Comparison of ENCODE assay signal across 18 cellular contexts in the genomic region with DNA sequence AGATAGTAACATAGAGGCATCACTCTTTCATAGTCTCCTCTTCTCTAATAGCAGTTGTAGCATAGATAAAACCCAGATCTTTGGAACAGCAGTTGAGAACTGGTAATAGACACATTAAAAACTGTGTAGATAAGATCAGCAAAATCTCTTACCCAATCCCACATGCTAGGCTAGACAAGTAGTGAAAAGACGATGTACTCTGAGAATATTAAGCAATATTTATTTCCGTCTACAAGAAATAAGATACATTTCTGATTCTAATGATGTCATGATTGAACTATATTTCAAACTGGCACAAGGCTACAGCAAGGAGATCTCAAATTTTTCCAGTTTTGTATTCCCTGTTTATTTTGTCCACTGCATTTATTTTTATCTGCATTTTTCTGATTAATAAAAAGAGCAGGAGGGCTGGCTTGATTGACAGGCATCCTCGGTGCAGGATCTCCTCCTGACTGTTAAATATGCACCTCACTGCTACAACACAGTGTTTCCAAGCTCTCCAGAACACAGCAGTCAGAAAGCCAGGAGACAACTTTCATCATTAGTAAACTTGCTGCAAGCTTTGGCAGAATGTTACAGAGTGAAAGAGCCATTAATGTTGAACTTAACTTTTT.
"Had no signal": no experiment of that assay in that cellular context is flagged by ENCODE, and none has a peak within 500 bp of the region (broad histone marks: within the 10 kb centered on the region; RNA-seq: fewer than 3 reads in every experiment).

No MANE protein-coding gene starts in this region.

- H3K4me1 Mint-ChIP-seq: activated CD4-positive, alpha-beta memory T cell treated with anti-CD3 and anti-CD28 coated beads, Interleukin-2, amount 10 ng/mL, durations not matched to agents 7 days and 5 days; activated naive CD8-positive, alpha-beta T cell treated with anti-CD3 and anti-CD28 coated beads for 36 hours; mesothelial cell of epicardium had no signal

- ATAC-seq: activated T-cell treated with anti-CD3 and anti-CD28 coated beads, Interleukin-2, amount 50 U/mL, for 72 hours; psoas muscle; sciatic nerve had no signal

- H3K36me3 ChIP-seq: ascending aorta, cardiac muscle cell had no signal

- DNase-seq: activated CD4-positive, alpha-beta memory T cell treated with anti-CD3 and anti-CD28 coated beads, Interleukin-2, amount 10 ng/mL, durations not matched to agents 7 days and 5 days; activated CD8-positive, alpha-beta memory T cell treated with anti-CD3 and anti-CD28 coated beads, Interleukin-2, amount 50 U/mL, for 4 hours; activated gamma-delta T cell treated with Interleukin-2 at 50 U/mL for 16 hours; activated naive CD8-positive, alpha-beta T cell treated with anti-CD3 and anti-CD28 coated beads for 36 hours; activated T-cell treated with anti-CD3 and anti-CD28 coated beads, Interleukin-2, amount 50 U/mL, for 72 hours; kidney glomerular epithelial cell; psoas muscle; stimulated activated CD4-positive, alpha-beta T cell treated with anti-CD3 and anti-CD28 coated beads, Interleukin-2, amount 100 ng/mL, for 24 hours; stimulated activated naive CD4-positive, alpha-beta T cell; substantia nigra; T1000 had no signal

- H3K27ac ChIP-seq: ascending aorta, cardiac muscle cell, hepatocyte, psoas muscle, VCaP had no signal

- H3K9me3 ChIP-seq: ascending aorta, psoas muscle had no signal

- H3K27me3 Mint-ChIP-seq: activated CD4-positive, alpha-beta memory T cell treated with anti-CD3 and anti-CD28 coated beads, Interleukin-2, amount 10 ng/mL, durations not matched to agents 7 days and 5 days; activated naive CD8-positive, alpha-beta T cell treated with anti-CD3 and anti-CD28 coated beads for 36 hours; type B pancreatic cell had no signal

- H3K4me3 Mint-ChIP-seq: activated CD4-positive, alpha-beta memory T cell treated with anti-CD3 and anti-CD28 coated beads, Interleukin-2, amount 10 ng/mL, durations not matched to agents 7 days and 5 days; activated naive CD8-positive, alpha-beta T cell treated with anti-CD3 and anti-CD28 coated beads for 36 hours; activated T-cell treated with anti-CD3 and anti-CD28 coated beads, Interleukin-2, amount 50 U/mL, for 72 hours; mesothelial cell of epicardium; type B pancreatic cell had no signal

- H3K27ac Mint-ChIP-seq: activated CD4-positive, alpha-beta memory T cell treated with anti-CD3 and anti-CD28 coated beads, Interleukin-2, amount 10 ng/mL, durations not matched to agents 7 days and 5 days; activated naive CD8-positive, alpha-beta T cell treated with anti-CD3 and anti-CD28 coated beads for 36 hours; activated T-cell treated with anti-CD3 and anti-CD28 coated beads, Interleukin-2, amount 50 U/mL, for 72 hours; mesothelial cell of epicardium; type B pancreatic cell had no signal

- H3K27me3 ChIP-seq: ascending aorta, cardiac muscle cell, hepatocyte had no signal

- H3K36me3 Mint-ChIP-seq: activated naive CD8-positive, alpha-beta T cell treated with anti-CD3 and anti-CD28 coated beads for 36 hours; mesothelial cell of epicardium; type B pancreatic cell had no signal

- H3K9me3 Mint-ChIP-seq: activated CD4-positive, alpha-beta memory T cell treated with anti-CD3 and anti-CD28 coated beads, Interleukin-2, amount 10 ng/mL, durations not matched to agents 7 days and 5 days; activated naive CD8-positive, alpha-beta T cell treated with anti-CD3 and anti-CD28 coated beads for 36 hours; activated T-cell treated with anti-CD3 and anti-CD28 coated beads, Interleukin-2, amount 50 U/mL, for 72 hours; mesothelial cell of epicardium; type B pancreatic cell had no signal

- H3K4me3 ChIP-seq: ascending aorta, cardiac muscle cell, hepatocyte, psoas muscle had no signal

- H3K4me1 ChIP-seq: ascending aorta, psoas muscle had no signal
